10 cellular contexts compared by ENCODE assay signal in genomic region chr1:52402860-52403240, GRCh38. TPM values are rescaled to one million over a fixed set of nuclear protein-coding genes. Genes with fewer than 3 reads are reported as not detected.
DNase-seq lines count a peak whose midpoint lies in the region; ATAC-seq and TF ChIP-seq lines count a peak whose summit lies in the region.
"Had no signal": no experiment of that assay in that cellular context is flagged by ENCODE, and none has a peak within 500 bp of the region (broad histone marks: within the 10 kb centered on the region; RNA-seq: fewer than 3 reads in every experiment).

No MANE protein-coding gene starts in this region.

- peak overlapping the region; percentile 97 for H3K4me2 ChIP-seq in OCI-LY7 (ENCODE audit: low read length)

- H3K9me3 ChIP-seq in OCI-LY7 (ENCODE audit: low read length): no peaks in the 10 kb centered on the region

- no peaks in the 10 kb centered on the region for H3K27me3 ChIP-seq in rectal smooth muscle tissue (ENCODE audit: control insufficient read depth, insufficient read depth, low read length)

- H3K4me3 ChIP-seq in OCI-LY7 (ENCODE audit: low read depth, low read length, poor library complexity, severe bottlenecking): peak overlapping the region; percentile 85
- peak overlapping the region; percentile 93 for H3K4me3 ChIP-seq in epithelial cell of proximal tubule (ENCODE audit: low read depth, low read length)
- peak overlapping the region; percentile 5 for H3K4me3 ChIP-seq in rectal smooth muscle tissue (ENCODE audit: low read length)

- H3K4me1 ChIP-seq in OCI-LY7 (ENCODE audit: insufficient read depth, low read length, poor library complexity, severe bottlenecking): peaks cover 26% of the 10 kb centered on the region
- peaks cover 4% of the 10 kb centered on the region for H3K4me1 ChIP-seq in rectal smooth muscle tissue (ENCODE audit: control insufficient read depth, insufficient read depth, low read length)

- H3K4me1 Mint-ChIP-seq in T-helper 2 cell treated with Interferon-gamma antibody and Interleukin-4, amounts not matched to agents 5 μg/mL and 100 μg/mL, for 36 hours (ENCODE audit: low read depth): peaks cover 26% of the 10 kb centered on the region

- CTCF ChIA-PET in OCI-LY7 (lab: Charles Lee; ENCODE audit: unreplicated experiment): no interaction called here

- no peak for ATAC-seq in HG03025 (IDR thresholded peaks at IDR 0.05; ENCODE audit: low FRiP score, unreplicated experiment)
- ATAC-seq in Right ventricle myocardium superior (ENCODE audit: poor library complexity): no peak

- no peak for TF ChIP-seq CTCF in OCI-LY7 (conservative IDR thresholded peaks at IDR 0.05; ENCODE audit: low read length)
- no peak for TF ChIP-seq CTCF in epithelial cell of proximal tubule (conservative IDR thresholded peaks at IDR 0.05; ENCODE audit: low read depth, low read length)

- H3K79me2 ChIP-seq in OCI-LY7 (ENCODE audit: insufficient read depth, low read depth, low read length): peaks cover 71% of the 10 kb centered on the region

- H2AFZ ChIP-seq in OCI-LY7 (ENCODE audit: low read length): no peak overlapping the region

- POLR2A ChIA-PET in OCI-LY7 (lab: Charles Lee): interaction anchor here (0.5 to 1.4 kb wide), 3 partner anchors 146 to 563 kb away, joined by 3 read pairs; no protein-coding TSS in a partner anchor

- H3K9ac ChIP-seq in rectal smooth muscle tissue (ENCODE audit: low read length): no peak overlapping the region

- no TSS peak for BruUV-seq in OCI-LY7 (replicated peaks; lab: Mats Ljungman, UMichigan)

- no peak for DNase-seq in T-helper 2 cell treated with Interferon-gamma antibody and Interleukin-4, amounts not matched to agents 5 μg/mL and 100 μg/mL, for 36 hours (ENCODE audit: low spot score)
- DNase-seq in T-helper 2 cell (no peak), OCI-LY7 (ENCODE audit: low spot score) (peak; percentile 14), epithelial cell of proximal tubule (ENCODE audit: low read depth) (peak; percentile 47), GM19238 (ENCODE audit: insufficient read length, low spot score) (no peak), Right ventricle myocardium superior (no peak)
- DNase-seq: naive B cell, NCI-H510A had no signal

- H3K9me2 ChIP-seq in OCI-LY7 (ENCODE audit: insufficient read depth, low read length): no peaks in the 10 kb centered on the region

- peaks cover 54% of the 10 kb centered on the region for H3K36me3 Mint-ChIP-seq in T-helper 2 cell treated with Interferon-gamma antibody and Interleukin-4, amounts not matched to agents 5 μg/mL and 100 μg/mL, for 36 hours (ENCODE audit: low read depth)
- H3K36me3 Mint-ChIP-seq: naive B cell had no signal

- H3K36me3 ChIP-seq in OCI-LY7 (ENCODE audit: insufficient read depth, low read length) (peaks cover 55% of the 10 kb centered on the region), rectal smooth muscle tissue (ENCODE audit: control insufficient read depth, insufficient read depth, low read length) (no peaks in the 10 kb centered on the region)

- peaks cover 22% of the 10 kb centered on the region for H4K20me1 ChIP-seq in OCI-LY7 (ENCODE audit: insufficient read depth, low read length)

- peak overlapping the region; percentile 98 for H3K27ac Mint-ChIP-seq in T-helper 2 cell treated with Interferon-gamma antibody and Interleukin-4, amounts not matched to agents 5 μg/mL and 100 μg/mL, for 36 hours

- H3K27ac ChIP-seq in OCI-LY7 (ENCODE audit: low read depth, low read length, poor library complexity, severe bottlenecking): peak overlapping the region; percentile 83
- no peak overlapping the region for H3K27ac ChIP-seq in rectal smooth muscle tissue (ENCODE audit: low read depth, low read length)

- H3K4me3 Mint-ChIP-seq in T-helper 2 cell treated with Interferon-gamma antibody and Interleukin-4, amounts not matched to agents 5 μg/mL and 100 μg/mL, for 36 hours: peak overlapping the region; percentile 99

- no peaks in the 10 kb centered on the region for H3K9me3 Mint-ChIP-seq in T-helper 2 cell treated with Interferon-gamma antibody and Interleukin-4, amounts not matched to agents 5 μg/mL and 100 μg/mL, for 36 hours
- H3K9me3 Mint-ChIP-seq: naive B cell had no signal

- intact Hi-C loops in OCI-LY7 (cut with micrococcal nuclease; ENCODE audit: unreplicated experiment): loop anchor here (2.0 to 5.0 kb wide), 2 partner anchors 264 to 346 kb away; partner anchors contain the start of gene BTF3L4
- intact Hi-C loops in Right ventricle myocardium superior (cut with DNase I): no loop called here

- H3K27me3 Mint-ChIP-seq in T-helper 2 cell treated with Interferon-gamma antibody and Interleukin-4, amounts not matched to agents 5 μg/mL and 100 μg/mL, for 36 hours (ENCODE audit: low read depth): no peaks in the 10 kb centered on the region
- H3K27me3 Mint-ChIP-seq: naive B cell had no signal

RNA-seq across cellular contexts. Expression of gene ORC1, which starts 1.4 kb away (rescaled TPM):
- 30.9 and 37.7 TPM in 2 replicates for total RNA-seq in OCI-LY7 (2014; rRNA removed; shearing (Covaris generic))
- total RNA-seq in OCI-LY7 (2022) (39.0 and 40.4 TPM in 2 replicates), epithelial cell of proximal tubule (13.0 and 30.1 TPM in 2 replicates), Right ventricle myocardium superior (0.22 TPM)

RNA-seq across cellular contexts. Expression of gene PRPF38A, which starts 1.6 kb away (rescaled TPM):
- total RNA-seq in OCI-LY7 (2014; rRNA removed; shearing (Covaris generic)): 23.6 and 31.8 TPM in 2 replicates
- total RNA-seq in OCI-LY7 (2022) (82.3 and 83.4 TPM in 2 replicates), epithelial cell of proximal tubule (14.0 and 16.3 TPM in 2 replicates), Right ventricle myocardium superior (18.6 TPM)

RNA-seq across cellular contexts. Expression of gene CC2D1B, which starts 36.8 kb away (rescaled TPM):
- total RNA-seq in OCI-LY7 (2014; rRNA removed; shearing (Covaris generic)): 28.8 and 29.2 TPM in 2 replicates
- total RNA-seq in OCI-LY7 (2022): 38.1 and 42.5 TPM in 2 replicates
- total RNA-seq in epithelial cell of proximal tubule: 32.5 and 33.9 TPM in 2 replicates
- 11.7 TPM for total RNA-seq in Right ventricle myocardium superior

Comparison
In these comparisons a context has a peak if more than half of its experiments do, and no peak if none do; other contexts are left out.
1. DNase-seq: peak in OCI-LY7 (single experiment) and epithelial cell of proximal tubule (single experiment); none in T-helper 2 cell treated with Interferon-gamma antibody and Interleukin-4, amounts not matched to agents 5 μg/mL and 100 μg/mL, for 36 hours (single experiment), T-helper 2 cell (0 of 5), GM19238 (single experiment) and Right ventricle myocardium superior (single experiment).
2. H3K4me3 ChIP-seq: peak in every context shown above with its lines; median percentile 93 in epithelial cell of proximal tubule; 85 in OCI-LY7; 5 in rectal smooth muscle tissue.
3. RNA of gene ORC1, which starts 1.4 kb away (total RNA-seq): 30.9 to 40.4 TPM in OCI-LY7 and 13.0 to 30.1 TPM in epithelial cell of proximal tubule; 0.22 TPM in Right ventricle myocardium superior (single experiment); every median in the first group is over 10 times any median in the second.